ENCODE assay signal across 8 cellular contexts in the genomic region with DNA sequence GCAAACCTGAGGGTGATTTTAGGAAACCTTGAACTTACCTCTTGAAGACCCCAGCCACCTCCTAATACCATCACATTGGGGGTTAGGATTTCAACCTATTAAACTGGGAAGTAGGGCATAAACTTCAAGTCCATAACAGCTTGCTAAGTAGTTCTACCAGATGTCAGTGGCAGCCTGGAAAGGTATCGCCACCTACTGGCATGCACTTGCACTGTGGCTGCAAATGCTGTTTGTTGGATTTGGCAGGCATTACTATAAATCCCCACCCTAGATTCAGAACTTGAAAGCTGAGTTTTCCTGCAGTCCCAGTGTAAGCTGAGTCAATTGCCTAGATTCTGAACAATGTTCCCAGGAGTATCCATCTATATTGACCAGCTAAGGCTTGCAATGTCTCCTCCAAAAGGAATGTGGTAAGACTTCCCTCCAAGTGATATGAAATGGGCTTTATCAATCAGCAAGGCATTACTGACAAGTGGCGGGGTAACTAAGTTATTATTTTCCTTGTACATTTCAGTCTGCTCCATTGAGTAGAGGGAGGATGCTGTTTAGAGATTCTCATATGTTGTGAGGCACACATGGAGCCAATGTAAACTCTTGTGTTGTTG.
DNase-seq lines count a peak whose midpoint lies in the region; ATAC-seq and TF ChIP-seq lines count a peak whose summit lies in the region.

No MANE protein-coding gene starts in this region.

- H3K4me2 ChIP-seq in OCI-LY3 (ENCODE audit: low read length): no peak overlapping the region

- H3K4me3 ChIP-seq in OCI-LY3 (ENCODE audit: low read length) (no peak overlapping the region), foreskin fibroblast (ENCODE audit: low read depth in 1 of 2, low read length in 2 of 2) (no peak overlapping the region), prostate gland (no peak overlapping the region)

- 0 out of 2 replicates have a peak overlapping the region, but pooled peaks have one; percentile 20 for H2AFZ ChIP-seq in OCI-LY3 (ENCODE audit: low read depth, low read length)

- ATAC-seq in GM18861 (IDR thresholded peaks at IDR 0.05; ENCODE audit: unreplicated experiment) (no peak), GM18511 (IDR thresholded peaks at IDR 0.05; ENCODE audit: unreplicated experiment) (no peak)

- H3K9me3 Mint-ChIP-seq in HFFc6: no peaks in the 10 kb centered on the region

- 80% methylated on average over 2 of the region's 2 CpGs for WGBS in prostate gland

- H3K4me1 ChIP-seq in OCI-LY3 (ENCODE audit: low read length) (no peaks in the 10 kb centered on the region), prostate gland (replicated peaks) (no peaks in the 10 kb centered on the region)

- H4K20me1 ChIP-seq in OCI-LY3 (ENCODE audit: insufficient read depth, low read length): no peaks in the 10 kb centered on the region

- H3K27ac ChIP-seq in OCI-LY3 (ENCODE audit: low read length): no peak overlapping the region
- H3K27ac ChIP-seq in prostate gland: no peak overlapping the region

- H3K9ac ChIP-seq in OCI-LY3 (ENCODE audit: low read length): no peak overlapping the region

- TF ChIP-seq CTCF in HFFc6 (IDR thresholded peaks at IDR 0.05) (peak; percentile 92), OCI-LY3 (IDR thresholded peaks at IDR 0.05; ENCODE audit: low read depth, low read length) (peak; percentile 92), foreskin fibroblast (IDR thresholded peaks at IDR 0.05; ENCODE audit: low read depth, low read length) (peak; percentile 80), prostate gland (IDR thresholded peaks at IDR 0.05) (peak in 3 of 4 experiments; percentile 12 to 22 (median 22))

- TF ChIP-seq POLR2A in prostate gland (IDR thresholded peaks at IDR 0.05): no peak

- H3K4me1 Mint-ChIP-seq in HFFc6 (ENCODE audit: low read depth): no peaks in the 10 kb centered on the region

- H3K27me3 ChIP-seq in OCI-LY3 (ENCODE audit: low read depth, low read length): no peaks in the 10 kb centered on the region
- no peaks in the 10 kb centered on the region for H3K27me3 ChIP-seq in prostate gland (replicated peaks; ENCODE audit: insufficient read depth)

- H3K36me3 ChIP-seq in OCI-LY3 (replicated peaks; ENCODE audit: low read depth, low read length) (peaks cover 4% of the 10 kb centered on the region), prostate gland (no peaks in the 10 kb centered on the region)

- H3K36me3 Mint-ChIP-seq in HFFc6 (ENCODE audit: low read depth): no peaks in the 10 kb centered on the region

- intact Hi-C loops in prostate gland (cut with DNase I): no loop called here

- H3K27me3 Mint-ChIP-seq in HFFc6 (ENCODE audit: insufficient read depth): no peaks in the 10 kb centered on the region

- H3K79me2 ChIP-seq in OCI-LY3 (ENCODE audit: low read length): no peaks in the 10 kb centered on the region

- H3K9me3 ChIP-seq in OCI-LY3 (ENCODE audit: insufficient read depth, low read length) (peaks cover 6% of the 10 kb centered on the region; the same call in 1 of the 2 replicates), prostate gland (no peaks in the 10 kb centered on the region)

- no peak overlapping the region for H3K27ac Mint-ChIP-seq in HFFc6

- H3K4me3 Mint-ChIP-seq in HFFc6: no peak overlapping the region

- DNase-seq in DMS 273 (lab: John Stamatoyannopoulos, UW; ENCODE audit: unreplicated experiment) (peak; percentile 77), HFFc6 (peak; percentile 47), foreskin fibroblast (peak; percentile 52 to 75), prostate gland (ENCODE audit: low spot score) (no peak)
- peak; percentile 76 to 79 for DNase-seq in activated T-cell treated with anti-CD3 and anti-CD28 coated beads, Interleukin-2, amount 50 U/mL, for 48 hours

Comparison
In these comparisons a context has a peak if more than half of its experiments do, and no peak if none do; other contexts are left out.
1. CTCF ChIP-seq: peak in every context shown above with its lines; median percentile 92 in HFFc6; 92 in OCI-LY3; 80 in foreskin fibroblast; 22 in prostate gland.